9 cellular contexts compared by ENCODE assay signal in genomic region chr11:65927904-65928397, GRCh38. TPM values are rescaled to one million over a fixed set of nuclear protein-coding genes. Genes with fewer than 3 reads are reported as not detected.
A peak's percentile ranks its signal among the peaks of the same experiment; 100 is the strongest.
DNase-seq lines count a peak whose midpoint lies in the region; ATAC-seq and TF ChIP-seq lines count a peak whose summit lies in the region.
"Had no signal": no experiment of that assay in that cellular context is flagged by ENCODE, and none has a peak within 500 bp of the region (broad histone marks: within the 10 kb centered on the region; RNA-seq: fewer than 3 reads in every experiment).

No MANE protein-coding gene starts in this region.

- peak overlapping the region; percentile 68 for H3K9ac ChIP-seq in OCI-LY3 (ENCODE audit: low read length)

- peak overlapping the region; percentile 89 for H3K27ac Mint-ChIP-seq in activated T-helper 2 cell treated with anti-CD3 and anti-CD28 coated beads, Interferon-gamma antibody, Interleukin-2, Interleukin-4, amounts not matched to agents 10 μg/mL and 5 μg/mL and 100 μg/mL, durations not matched to agents 14 hours and 24 hours and 36 hours
- H3K27ac Mint-ChIP-seq in naive B cell, result peak overlapping the region; percentile 72 to 96 (median 92)
- H3K27ac Mint-ChIP-seq in HFFc6, result no peak overlapping the region

- no peaks in the 10 kb centered on the region for H3K9me3 Mint-ChIP-seq in activated T-helper 2 cell treated with anti-CD3 and anti-CD28 coated beads, Interferon-gamma antibody, Interleukin-2, Interleukin-4, amounts not matched to agents 10 μg/mL and 5 μg/mL and 100 μg/mL, durations not matched to agents 14 hours and 24 hours and 36 hours
- H3K9me3 Mint-ChIP-seq in naive B cell (no peaks in the 10 kb centered on the region), HFFc6 (no peaks in the 10 kb centered on the region)

- H3K79me2 ChIP-seq in OCI-LY3 (ENCODE audit: low read length), result no peaks in the 10 kb centered on the region

- H3K4me1 Mint-ChIP-seq in activated T-helper 2 cell treated with anti-CD3 and anti-CD28 coated beads, Interferon-gamma antibody, Interleukin-2, Interleukin-4, amounts not matched to agents 10 μg/mL and 5 μg/mL and 100 μg/mL, durations not matched to agents 14 hours and 24 hours and 36 hours (ENCODE audit: low read depth), result peaks cover 31% of the 10 kb centered on the region
- H3K4me1 Mint-ChIP-seq in naive B cell, result peaks cover 22 to 30% (median 24%) of the 10 kb centered on the region in 3 donors
- peaks cover 6% of the 10 kb centered on the region for H3K4me1 Mint-ChIP-seq in HFFc6 (ENCODE audit: low read depth)

- DNase-seq in Ammon's horn (ENCODE audit: low spot score), result peak; percentile 40
- DNase-seq in activated T-helper 2 cell treated with anti-CD3 and anti-CD28 coated beads, Interferon-gamma antibody, Interleukin-2, Interleukin-4, amounts not matched to agents 10 μg/mL and 5 μg/mL and 100 μg/mL, durations not matched to agents 14 hours and 24 hours and 36 hours (ENCODE audit: low spot score), result peak; percentile 75
- DNase-seq in naive B cell, result peak; percentile 78
- DNase-seq in HFFc6, result no peak
- no peak for DNase-seq in RKO (ENCODE audit: low spot score)
- no peak for DNase-seq in NCI-H748 (lab: John Stamatoyannopoulos, UW; ENCODE audit: unreplicated experiment)

- H3K4me1 ChIP-seq in OCI-LY3 (ENCODE audit: low read length), result peaks cover 32% of the 10 kb centered on the region

- H3K27me3 Mint-ChIP-seq in activated T-helper 2 cell treated with anti-CD3 and anti-CD28 coated beads, Interferon-gamma antibody, Interleukin-2, Interleukin-4, amounts not matched to agents 10 μg/mL and 5 μg/mL and 100 μg/mL, durations not matched to agents 14 hours and 24 hours and 36 hours (ENCODE audit: low read depth), result no peaks in the 10 kb centered on the region
- H3K27me3 Mint-ChIP-seq in naive B cell, result no peaks in the 10 kb centered on the region
- H3K27me3 Mint-ChIP-seq in HFFc6 (ENCODE audit: insufficient read depth), result peaks cover 3% of the 10 kb centered on the region; the same call in 1 of the 2 replicates

- H3K27me3 ChIP-seq in OCI-LY3 (ENCODE audit: low read depth, low read length), result no peaks in the 10 kb centered on the region

- intact Hi-C loops in activated T-helper 2 cell treated with anti-CD3 and anti-CD28 coated beads, Interferon-gamma antibody, Interleukin-2, Interleukin-4, amounts not matched to agents 10 μg/mL and 5 μg/mL and 100 μg/mL, durations not matched to agents 14 hours and 24 hours and 36 hours (cut with micrococcal nuclease), result loop anchor here (1.0 to 5.0 kb wide), 3 partner anchors 9 to 36 kb away; partner anchors contain the start of genes C11orf68, CCDC85B, DRAP1 and SART1

- H2AFZ ChIP-seq in OCI-LY3 (ENCODE audit: low read depth, low read length), result peak overlapping the region; percentile 6; the same call in 1 of the 2 replicates

- H3K36me3 Mint-ChIP-seq in activated T-helper 2 cell treated with anti-CD3 and anti-CD28 coated beads, Interferon-gamma antibody, Interleukin-2, Interleukin-4, amounts not matched to agents 10 μg/mL and 5 μg/mL and 100 μg/mL, durations not matched to agents 14 hours and 24 hours and 36 hours (ENCODE audit: low read depth), result peaks cover 6% of the 10 kb centered on the region
- H3K36me3 Mint-ChIP-seq in naive B cell (no peaks in the 10 kb centered on the region), HFFc6 (ENCODE audit: low read depth) (peaks cover 15% of the 10 kb centered on the region; the same call in 1 of the 2 replicates)

- H3K4me2 ChIP-seq in OCI-LY3 (ENCODE audit: low read length), result peak overlapping the region; percentile 84

- H3K4me3 ChIP-seq in OCI-LY3 (ENCODE audit: low read length), result peak overlapping the region; percentile 71

- TF ChIP-seq CTCF in OCI-LY3 (IDR thresholded peaks at IDR 0.05; ENCODE audit: low read depth, low read length), result no peak
- TF ChIP-seq CTCF in HFFc6 (IDR thresholded peaks at IDR 0.05), result no peak

- H3K27ac ChIP-seq in OCI-LY3 (ENCODE audit: low read length), result peak overlapping the region; percentile 73

- H3K9me3 ChIP-seq in OCI-LY3 (ENCODE audit: insufficient read depth, low read length), result no peaks in the 10 kb centered on the region

- H4K20me1 ChIP-seq in OCI-LY3 (ENCODE audit: insufficient read depth, low read length), result no peaks in the 10 kb centered on the region

- ATAC-seq in GM21717 (IDR thresholded peaks at IDR 0.05; ENCODE audit: unreplicated experiment) (peak; percentile 70), naive B cell (ENCODE audit: low read depth in 2 of 2) (peak; percentile 97 to 98)

- H3K36me3 ChIP-seq in OCI-LY3 (replicated peaks; ENCODE audit: low read depth, low read length), result no peaks in the 10 kb centered on the region

- H3K4me3 Mint-ChIP-seq in activated T-helper 2 cell treated with anti-CD3 and anti-CD28 coated beads, Interferon-gamma antibody, Interleukin-2, Interleukin-4, amounts not matched to agents 10 μg/mL and 5 μg/mL and 100 μg/mL, durations not matched to agents 14 hours and 24 hours and 36 hours (ENCODE audit: low read depth), result peak overlapping the region; percentile 65
- peak overlapping the region; percentile 49 to 91 (median 80) for H3K4me3 Mint-ChIP-seq in naive B cell
- H3K4me3 Mint-ChIP-seq in HFFc6, result no peak overlapping the region

RNA-seq across cellular contexts. Expression of gene DRAP1, which starts 8.7 kb away (rescaled TPM):
- 116 and 118 TPM in 2 replicates for total RNA-seq in activated T-helper 2 cell treated with anti-CD3 and anti-CD28 coated beads, Interferon-gamma antibody, Interleukin-2, Interleukin-4, amounts not matched to agents 10 μg/mL and 5 μg/mL and 100 μg/mL, durations not matched to agents 14 hours and 24 hours and 36 hours
- polyA plus RNA-seq in naive B cell (ENCODE audit: low read depth in 6 of 6), result 10 to 100 TPM; 57.3 to 89.8 (median 71.1) TPM
- 100 to 1,000 TPM; 362 to 687 (median 615) TPM for total RNA-seq in HFFc6 (2021; fragmentation: NEBNext Ultra II Directional; extraction: Animal tissue kit (Norgen Biotek cat#: 25700))

RNA-seq across cellular contexts. Expression of gene C11orf68, which starts 9.1 kb away (rescaled TPM):
- total RNA-seq in activated T-helper 2 cell treated with anti-CD3 and anti-CD28 coated beads, Interferon-gamma antibody, Interleukin-2, Interleukin-4, amounts not matched to agents 10 μg/mL and 5 μg/mL and 100 μg/mL, durations not matched to agents 14 hours and 24 hours and 36 hours, result 23.7 and 23.8 TPM in 2 replicates
- polyA plus RNA-seq in naive B cell (ENCODE audit: low read depth in 6 of 6), result 10 to 100 TPM; 48.5 to 79.3 (median 68.4) TPM
- 10 to 100 TPM; 79.0 to 94.6 (median 85.0) TPM for total RNA-seq in HFFc6 (2021; fragmentation: NEBNext Ultra II Directional; extraction: Animal tissue kit (Norgen Biotek cat#: 25700))

RNA-seq across cellular contexts. Expression of gene TSGA10IP, which starts 17.3 kb away (rescaled TPM):
- not detected in 2 replicates for total RNA-seq in activated T-helper 2 cell treated with anti-CD3 and anti-CD28 coated beads, Interferon-gamma antibody, Interleukin-2, Interleukin-4, amounts not matched to agents 10 μg/mL and 5 μg/mL and 100 μg/mL, durations not matched to agents 14 hours and 24 hours and 36 hours
- not detected for polyA plus RNA-seq in naive B cell (ENCODE audit: low read depth in 6 of 6)
- total RNA-seq in HFFc6 (2021; fragmentation: NEBNext Ultra II Directional; extraction: Animal tissue kit (Norgen Biotek cat#: 25700)), result under 1 TPM in 1 of 6 experiments, not detected in 5; 0.23 TPM
- total RNA-seq: dermis microvascular lymphatic vessel endothelial cell had no signal

RNA-seq across cellular contexts. Expression of gene FOSL1, which starts 27.8 kb away (rescaled TPM):
- total RNA-seq in activated T-helper 2 cell treated with anti-CD3 and anti-CD28 coated beads, Interferon-gamma antibody, Interleukin-2, Interleukin-4, amounts not matched to agents 10 μg/mL and 5 μg/mL and 100 μg/mL, durations not matched to agents 14 hours and 24 hours and 36 hours, result 24.0 and 25.9 TPM in 2 replicates
- polyA plus RNA-seq in naive B cell (ENCODE audit: low read depth in 6 of 6), result under 1 TPM in 3 of 6 donors, not detected in 3; 0.25 to 0.34 (median 0.27) TPM
- 100 to 1,000 TPM; 134 to 275 (median 234) TPM for total RNA-seq in HFFc6 (2021; fragmentation: NEBNext Ultra II Directional; extraction: Animal tissue kit (Norgen Biotek cat#: 25700))

RNA-seq across cellular contexts. Expression of gene SART1, which starts 33.6 kb away (rescaled TPM):
- 81.7 and 98.5 TPM in 2 replicates for total RNA-seq in activated T-helper 2 cell treated with anti-CD3 and anti-CD28 coated beads, Interferon-gamma antibody, Interleukin-2, Interleukin-4, amounts not matched to agents 10 μg/mL and 5 μg/mL and 100 μg/mL, durations not matched to agents 14 hours and 24 hours and 36 hours
- polyA plus RNA-seq in naive B cell (ENCODE audit: low read depth in 6 of 6), result 10 to 100 TPM; 13.9 to 39.7 (median 18.3) TPM
- total RNA-seq in HFFc6 (2021; fragmentation: NEBNext Ultra II Directional; extraction: Animal tissue kit (Norgen Biotek cat#: 25700)), result 10 to 100 TPM; 51.7 to 69.3 (median 61.0) TPM

Comparison
In these comparisons a context has a peak if more than half of its experiments do, and no peak if none do; other contexts are left out.
1. DNase-seq: peak in Ammon's horn (single experiment), activated T-helper 2 cell treated with anti-CD3 and anti-CD28 coated beads, Interferon-gamma antibody, Interleukin-2, Interleukin-4, amounts not matched to agents 10 μg/mL and 5 μg/mL and 100 μg/mL, durations not matched to agents 14 hours and 24 hours and 36 hours (single experiment) and naive B cell (single experiment); none in HFFc6 (single experiment), RKO (single experiment) and NCI-H748 (single experiment).